1 cellular context compared by ENCODE assay signal in the genomic region with DNA sequence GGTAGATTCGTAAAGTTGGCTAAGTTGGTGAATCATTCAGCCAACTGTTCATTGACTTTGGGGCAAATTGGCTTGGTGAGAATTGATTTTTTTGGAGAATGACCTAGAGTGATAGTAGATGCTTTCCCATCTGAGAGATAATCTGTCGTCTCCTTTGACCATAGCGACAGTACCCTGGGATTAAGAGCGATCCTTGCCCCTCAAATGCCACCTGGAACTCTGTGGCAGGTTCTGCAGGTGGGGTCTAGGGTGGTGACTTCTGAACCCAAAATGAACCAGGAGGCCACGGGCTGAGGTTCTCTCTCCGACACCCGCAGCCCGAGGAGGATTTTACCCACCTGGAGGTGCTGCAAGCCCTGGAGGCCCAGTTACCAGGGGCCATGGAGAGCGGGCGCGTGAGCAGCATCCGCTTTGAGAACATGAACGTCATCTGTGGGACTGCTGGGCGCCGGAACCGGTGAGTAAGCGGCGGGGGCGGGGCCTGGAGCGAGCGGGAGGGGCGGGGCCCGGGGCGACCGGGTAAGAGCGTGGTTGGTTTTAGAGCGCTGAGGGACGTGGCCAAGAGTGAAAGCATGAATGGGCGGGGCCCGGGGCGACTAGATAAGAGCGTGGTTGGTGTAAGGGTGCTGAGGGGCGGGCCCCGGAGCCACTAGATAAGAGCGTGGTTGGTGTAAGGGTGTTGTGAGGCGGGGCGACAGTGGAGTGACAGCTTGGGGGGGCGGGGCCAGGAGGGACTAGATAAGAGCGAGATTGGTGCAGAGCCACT.
TF ChIP-seq lines count a peak whose summit lies in the region.

No MANE protein-coding gene starts in this region.

TF ChIP-seq in K562, 482 proteins besides CTCF, POLR2A, EP300 and RAD21 (continued from another document and continues in another):
- TF ChIP-seq, protein P1, sequence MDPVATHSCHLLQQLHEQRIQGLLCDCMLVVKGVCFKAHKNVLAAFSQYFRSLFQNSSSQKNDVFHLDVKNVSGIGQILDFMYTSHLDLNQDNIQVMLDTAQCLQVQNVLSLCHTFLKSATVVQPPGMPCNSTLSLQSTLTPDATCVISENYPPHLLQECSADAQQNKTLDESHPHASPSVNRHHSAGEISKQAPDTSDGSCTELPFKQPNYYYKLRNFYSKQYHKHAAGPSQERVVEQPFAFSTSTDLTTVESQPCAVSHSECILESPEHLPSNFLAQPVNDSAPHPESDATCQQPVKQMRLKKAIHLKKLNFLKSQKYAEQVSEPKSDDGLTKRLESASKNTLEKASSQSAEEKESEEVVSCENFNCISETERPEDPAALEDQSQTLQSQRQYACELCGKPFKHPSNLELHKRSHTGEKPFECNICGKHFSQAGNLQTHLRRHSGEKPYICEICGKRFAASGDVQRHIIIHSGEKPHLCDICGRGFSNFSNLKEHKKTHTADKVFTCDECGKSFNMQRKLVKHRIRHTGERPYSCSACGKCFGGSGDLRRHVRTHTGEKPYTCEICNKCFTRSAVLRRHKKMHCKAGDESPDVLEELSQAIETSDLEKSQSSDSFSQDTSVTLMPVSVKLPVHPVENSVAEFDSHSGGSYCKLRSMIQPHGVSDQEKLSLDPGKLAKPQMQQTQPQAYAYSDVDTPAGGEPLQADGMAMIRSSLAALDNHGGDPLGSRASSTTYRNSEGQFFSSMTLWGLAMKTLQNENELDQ (CRISPR knock-in tag; IDR thresholded peaks at IDR 0.05; ENCODE audit: borderline replicate concordance): no peak
- TF ChIP-seq POLR3A (IDR thresholded peaks at IDR 0.05; ENCODE audit: borderline replicate concordance, extremely low read depth, insufficient read depth, insufficient read length) (no peak), RBM39 (optimal IDR thresholded peaks at IDR 0.05; ENCODE audit: low read depth, low read length) (no peak), ZFP1 (CRISPR knock-in tag; IDR thresholded peaks at IDR 0.05) (no peak), PTRF (tag; IDR thresholded peaks at IDR 0.05) (no peak), PHF20 (IDR thresholded peaks at IDR 0.05; ENCODE audit: partially characterized antibody) (peak; percentile 76), CBX8 (IDR thresholded peaks at IDR 0.05; ENCODE audit: borderline replicate concordance, extremely low read depth, low read depth, low read length, poor library complexity, severe bottlenecking) (no peak), CBX3 (IDR thresholded peaks at IDR 0.05; ENCODE audit: borderline replicate concordance in 1 of 2, low read length in 2 of 2) (no peak), TCF7L2 (IDR thresholded peaks at IDR 0.05; ENCODE audit: low read depth, low read length) (no peak), KLF16 (IDR thresholded peaks at IDR 0.05) (no peak), ATF1 (CRISPR knock-in tag; IDR thresholded peaks at IDR 0.05) (peak; percentile 54; the same call in 1 of the 2 replicates), ATF1 (tag; IDR thresholded peaks at IDR 0.05) (peak; percentile 60; the same call in 1 of the 2 replicates), ZBTB1 (CRISPR knock-in tag; IDR thresholded peaks at IDR 0.05; ENCODE audit: borderline replicate concordance, low read depth) (no peak), ADNP (tag; IDR thresholded peaks at IDR 0.05) (no peak), TCF3 (CRISPR knock-in tag; IDR thresholded peaks at IDR 0.05) (no peak), KLF6 (CRISPR knock-in tag; IDR thresholded peaks at IDR 0.05; ENCODE audit: borderline replicate concordance) (no peak), FOXK1 (CRISPR knock-in tag; IDR thresholded peaks at IDR 0.05; ENCODE audit: borderline replicate concordance) (no peak; the same call in 1 of the 2 replicates), NR3C1 (CRISPR knock-in tag; IDR thresholded peaks at IDR 0.05) (no peak), ZNF263 (CRISPR knock-in tag; IDR thresholded peaks at IDR 0.05; ENCODE audit: borderline replicate concordance) (no peak), SETDB1 (IDR thresholded peaks at IDR 0.05; ENCODE audit: low read length) (no peak), XRCC5 (IDR thresholded peaks at IDR 0.05; ENCODE audit: low read depth, low read length) (no peak), ZFPM2 (CRISPR knock-in tag; IDR thresholded peaks at IDR 0.05) (no peak), JUND (IDR thresholded peaks at IDR 0.05; ENCODE audit: borderline replicate concordance, low read depth, low read length) (peak; percentile 65; the same call in 1 of the 2 replicates), JUND (tag; IDR thresholded peaks at IDR 0.05; ENCODE audit: borderline replicate concordance, low read depth, low read length) (no peak; the same call in 2 of the 3 replicates), HDAC2 (IDR thresholded peaks at IDR 0.05) (0 out of 2 replicates have a peak, but pooled peaks have one; percentile 35), ZKSCAN8 (CRISPR knock-in tag; IDR thresholded peaks at IDR 0.05) (no peak), U2AF2 (optimal IDR thresholded peaks at IDR 0.05; ENCODE audit: low read depth, low read length) (no peak), L3MBTL2 (IDR thresholded peaks at IDR 0.05) (peak; percentile 25; the same call in 1 of the 2 replicates), EHMT2 (IDR thresholded peaks at IDR 0.05) (no peak), ILK (tag; IDR thresholded peaks at IDR 0.05; ENCODE audit: borderline replicate concordance, low read depth) (no peak), SPI1 (IDR thresholded peaks at IDR 0.05; ENCODE audit: borderline replicate concordance, low read depth, low read length) (no peak)
- TF ChIP-seq, protein P2, sequence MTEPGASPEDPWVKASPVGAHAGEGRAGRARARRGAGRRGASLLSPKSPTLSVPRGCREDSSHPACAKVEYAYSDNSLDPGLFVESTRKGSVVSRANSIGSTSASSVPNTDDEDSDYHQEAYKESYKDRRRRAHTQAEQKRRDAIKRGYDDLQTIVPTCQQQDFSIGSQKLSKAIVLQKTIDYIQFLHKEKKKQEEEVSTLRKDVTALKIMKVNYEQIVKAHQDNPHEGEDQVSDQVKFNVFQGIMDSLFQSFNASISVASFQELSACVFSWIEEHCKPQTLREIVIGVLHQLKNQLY (CRISPR knock-in tag; conservative IDR thresholded peaks at IDR 0.05): no peak
- TF ChIP-seq, protein P3, sequence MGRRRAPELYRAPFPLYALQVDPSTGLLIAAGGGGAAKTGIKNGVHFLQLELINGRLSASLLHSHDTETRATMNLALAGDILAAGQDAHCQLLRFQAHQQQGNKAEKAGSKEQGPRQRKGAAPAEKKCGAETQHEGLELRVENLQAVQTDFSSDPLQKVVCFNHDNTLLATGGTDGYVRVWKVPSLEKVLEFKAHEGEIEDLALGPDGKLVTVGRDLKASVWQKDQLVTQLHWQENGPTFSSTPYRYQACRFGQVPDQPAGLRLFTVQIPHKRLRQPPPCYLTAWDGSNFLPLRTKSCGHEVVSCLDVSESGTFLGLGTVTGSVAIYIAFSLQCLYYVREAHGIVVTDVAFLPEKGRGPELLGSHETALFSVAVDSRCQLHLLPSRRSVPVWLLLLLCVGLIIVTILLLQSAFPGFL (CRISPR knock-in tag; IDR thresholded peaks at IDR 0.05): no peak
- TF ChIP-seq, protein P4, sequence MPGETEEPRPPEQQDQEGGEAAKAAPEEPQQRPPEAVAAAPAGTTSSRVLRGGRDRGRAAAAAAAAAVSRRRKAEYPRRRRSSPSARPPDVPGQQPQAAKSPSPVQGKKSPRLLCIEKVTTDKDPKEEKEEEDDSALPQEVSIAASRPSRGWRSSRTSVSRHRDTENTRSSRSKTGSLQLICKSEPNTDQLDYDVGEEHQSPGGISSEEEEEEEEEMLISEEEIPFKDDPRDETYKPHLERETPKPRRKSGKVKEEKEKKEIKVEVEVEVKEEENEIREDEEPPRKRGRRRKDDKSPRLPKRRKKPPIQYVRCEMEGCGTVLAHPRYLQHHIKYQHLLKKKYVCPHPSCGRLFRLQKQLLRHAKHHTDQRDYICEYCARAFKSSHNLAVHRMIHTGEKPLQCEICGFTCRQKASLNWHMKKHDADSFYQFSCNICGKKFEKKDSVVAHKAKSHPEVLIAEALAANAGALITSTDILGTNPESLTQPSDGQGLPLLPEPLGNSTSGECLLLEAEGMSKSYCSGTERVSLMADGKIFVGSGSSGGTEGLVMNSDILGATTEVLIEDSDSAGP (CRISPR knock-in tag; IDR thresholded peaks at IDR 0.05): no peak
- TF ChIP-seq, protein P5, sequence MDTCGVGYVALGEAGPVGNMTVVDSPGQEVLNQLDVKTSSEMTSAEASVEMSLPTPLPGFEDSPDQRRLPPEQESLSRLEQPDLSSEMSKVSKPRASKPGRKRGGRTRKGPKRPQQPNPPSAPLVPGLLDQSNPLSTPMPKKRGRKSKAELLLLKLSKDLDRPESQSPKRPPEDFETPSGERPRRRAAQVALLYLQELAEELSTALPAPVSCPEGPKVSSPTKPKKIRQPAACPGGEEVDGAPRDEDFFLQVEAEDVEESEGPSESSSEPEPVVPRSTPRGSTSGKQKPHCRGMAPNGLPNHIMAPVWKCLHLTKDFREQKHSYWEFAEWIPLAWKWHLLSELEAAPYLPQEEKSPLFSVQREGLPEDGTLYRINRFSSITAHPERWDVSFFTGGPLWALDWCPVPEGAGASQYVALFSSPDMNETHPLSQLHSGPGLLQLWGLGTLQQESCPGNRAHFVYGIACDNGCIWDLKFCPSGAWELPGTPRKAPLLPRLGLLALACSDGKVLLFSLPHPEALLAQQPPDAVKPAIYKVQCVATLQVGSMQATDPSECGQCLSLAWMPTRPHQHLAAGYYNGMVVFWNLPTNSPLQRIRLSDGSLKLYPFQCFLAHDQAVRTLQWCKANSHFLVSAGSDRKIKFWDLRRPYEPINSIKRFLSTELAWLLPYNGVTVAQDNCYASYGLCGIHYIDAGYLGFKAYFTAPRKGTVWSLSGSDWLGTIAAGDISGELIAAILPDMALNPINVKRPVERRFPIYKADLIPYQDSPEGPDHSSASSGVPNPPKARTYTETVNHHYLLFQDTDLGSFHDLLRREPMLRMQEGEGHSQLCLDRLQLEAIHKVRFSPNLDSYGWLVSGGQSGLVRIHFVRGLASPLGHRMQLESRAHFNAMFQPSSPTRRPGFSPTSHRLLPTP (IDR thresholded peaks at IDR 0.05; ENCODE audit: borderline replicate concordance, extremely low read depth, insufficient read length): no peak
- TF ChIP-seq, protein P6, sequence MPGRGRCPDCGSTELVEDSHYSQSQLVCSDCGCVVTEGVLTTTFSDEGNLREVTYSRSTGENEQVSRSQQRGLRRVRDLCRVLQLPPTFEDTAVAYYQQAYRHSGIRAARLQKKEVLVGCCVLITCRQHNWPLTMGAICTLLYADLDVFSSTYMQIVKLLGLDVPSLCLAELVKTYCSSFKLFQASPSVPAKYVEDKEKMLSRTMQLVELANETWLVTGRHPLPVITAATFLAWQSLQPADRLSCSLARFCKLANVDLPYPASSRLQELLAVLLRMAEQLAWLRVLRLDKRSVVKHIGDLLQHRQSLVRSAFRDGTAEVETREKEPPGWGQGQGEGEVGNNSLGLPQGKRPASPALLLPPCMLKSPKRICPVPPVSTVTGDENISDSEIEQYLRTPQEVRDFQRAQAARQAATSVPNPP (IDR thresholded peaks at IDR 0.05; ENCODE audit: borderline replicate concordance, insufficient read depth, insufficient read length): no peak
- TF ChIP-seq, protein P7, sequence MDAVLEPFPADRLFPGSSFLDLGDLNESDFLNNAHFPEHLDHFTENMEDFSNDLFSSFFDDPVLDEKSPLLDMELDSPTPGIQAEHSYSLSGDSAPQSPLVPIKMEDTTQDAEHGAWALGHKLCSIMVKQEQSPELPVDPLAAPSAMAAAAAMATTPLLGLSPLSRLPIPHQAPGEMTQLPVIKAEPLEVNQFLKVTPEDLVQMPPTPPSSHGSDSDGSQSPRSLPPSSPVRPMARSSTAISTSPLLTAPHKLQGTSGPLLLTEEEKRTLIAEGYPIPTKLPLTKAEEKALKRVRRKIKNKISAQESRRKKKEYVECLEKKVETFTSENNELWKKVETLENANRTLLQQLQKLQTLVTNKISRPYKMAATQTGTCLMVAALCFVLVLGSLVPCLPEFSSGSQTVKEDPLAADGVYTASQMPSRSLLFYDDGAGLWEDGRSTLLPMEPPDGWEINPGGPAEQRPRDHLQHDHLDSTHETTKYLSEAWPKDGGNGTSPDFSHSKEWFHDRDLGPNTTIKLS (IDR thresholded peaks at IDR 0.05; ENCODE audit: borderline replicate concordance, low read depth): 0 out of 2 replicates have a peak, but pooled peaks have one; percentile 6
- TF ChIP-seq, protein P8, sequence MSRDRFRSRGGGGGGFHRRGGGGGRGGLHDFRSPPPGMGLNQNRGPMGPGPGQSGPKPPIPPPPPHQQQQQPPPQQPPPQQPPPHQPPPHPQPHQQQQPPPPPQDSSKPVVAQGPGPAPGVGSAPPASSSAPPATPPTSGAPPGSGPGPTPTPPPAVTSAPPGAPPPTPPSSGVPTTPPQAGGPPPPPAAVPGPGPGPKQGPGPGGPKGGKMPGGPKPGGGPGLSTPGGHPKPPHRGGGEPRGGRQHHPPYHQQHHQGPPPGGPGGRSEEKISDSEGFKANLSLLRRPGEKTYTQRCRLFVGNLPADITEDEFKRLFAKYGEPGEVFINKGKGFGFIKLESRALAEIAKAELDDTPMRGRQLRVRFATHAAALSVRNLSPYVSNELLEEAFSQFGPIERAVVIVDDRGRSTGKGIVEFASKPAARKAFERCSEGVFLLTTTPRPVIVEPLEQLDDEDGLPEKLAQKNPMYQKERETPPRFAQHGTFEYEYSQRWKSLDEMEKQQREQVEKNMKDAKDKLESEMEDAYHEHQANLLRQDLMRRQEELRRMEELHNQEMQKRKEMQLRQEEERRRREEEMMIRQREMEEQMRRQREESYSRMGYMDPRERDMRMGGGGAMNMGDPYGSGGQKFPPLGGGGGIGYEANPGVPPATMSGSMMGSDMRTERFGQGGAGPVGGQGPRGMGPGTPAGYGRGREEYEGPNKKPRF (IDR thresholded peaks at IDR 0.05; ENCODE audit: low read depth, low read length): no peak
- TF ChIP-seq, protein P9, sequence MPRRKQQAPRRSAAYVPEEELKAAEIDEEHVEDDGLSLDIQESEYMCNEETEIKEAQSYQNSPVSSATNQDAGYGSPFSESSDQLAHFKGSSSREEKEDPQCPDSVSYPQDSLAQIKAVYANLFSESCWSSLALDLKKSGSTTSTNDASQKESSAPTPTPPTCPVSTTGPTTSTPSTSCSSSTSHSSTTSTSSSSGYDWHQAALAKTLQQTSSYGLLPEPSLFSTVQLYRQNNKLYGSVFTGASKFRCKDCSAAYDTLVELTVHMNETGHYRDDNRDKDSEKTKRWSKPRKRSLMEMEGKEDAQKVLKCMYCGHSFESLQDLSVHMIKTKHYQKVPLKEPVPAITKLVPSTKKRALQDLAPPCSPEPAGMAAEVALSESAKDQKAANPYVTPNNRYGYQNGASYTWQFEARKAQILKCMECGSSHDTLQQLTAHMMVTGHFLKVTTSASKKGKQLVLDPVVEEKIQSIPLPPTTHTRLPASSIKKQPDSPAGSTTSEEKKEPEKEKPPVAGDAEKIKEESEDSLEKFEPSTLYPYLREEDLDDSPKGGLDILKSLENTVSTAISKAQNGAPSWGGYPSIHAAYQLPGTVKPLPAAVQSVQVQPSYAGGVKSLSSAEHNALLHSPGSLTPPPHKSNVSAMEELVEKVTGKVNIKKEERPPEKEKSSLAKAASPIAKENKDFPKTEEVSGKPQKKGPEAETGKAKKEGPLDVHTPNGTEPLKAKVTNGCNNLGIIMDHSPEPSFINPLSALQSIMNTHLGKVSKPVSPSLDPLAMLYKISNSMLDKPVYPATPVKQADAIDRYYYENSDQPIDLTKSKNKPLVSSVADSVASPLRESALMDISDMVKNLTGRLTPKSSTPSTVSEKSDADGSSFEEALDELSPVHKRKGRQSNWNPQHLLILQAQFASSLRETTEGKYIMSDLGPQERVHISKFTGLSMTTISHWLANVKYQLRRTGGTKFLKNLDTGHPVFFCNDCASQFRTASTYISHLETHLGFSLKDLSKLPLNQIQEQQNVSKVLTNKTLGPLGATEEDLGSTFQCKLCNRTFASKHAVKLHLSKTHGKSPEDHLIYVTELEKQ (CRISPR knock-in tag; IDR thresholded peaks at IDR 0.05): no peak
